In genomic region chr17:38333635-38334295, GRCh38 we compare ENCODE assay signal across 9 cellular contexts. TPM values are rescaled to one million over a fixed set of nuclear protein-coding genes. Genes with fewer than 3 reads are reported as not detected.
A peak's percentile ranks its signal among the peaks of the same experiment; 100 is the strongest.
DNase-seq lines count a peak whose midpoint lies in the region; ATAC-seq and TF ChIP-seq lines count a peak whose summit lies in the region.
"Had no signal": no experiment of that assay in that cellular context is flagged by ENCODE, and none has a peak within 500 bp of the region (broad histone marks: within the 10 kb centered on the region; RNA-seq: fewer than 3 reads in every experiment).

No MANE protein-coding gene starts in this region.

- ATAC-seq in GM19397 (IDR thresholded peaks at IDR 0.05; ENCODE audit: unreplicated experiment) (no peak), GM21447 (IDR thresholded peaks at IDR 0.05; ENCODE audit: unreplicated experiment) (no peak)

- no peaks in the 10 kb centered on the region for H3K36me3 ChIP-seq in PC-9 (ENCODE audit: low read depth)

- no peaks in the 10 kb centered on the region for H3K36me3 Mint-ChIP-seq in mesothelial cell of epicardium

- no peak overlapping the region for H3K27ac Mint-ChIP-seq in mesothelial cell of epicardium

- H3K27me3 ChIP-seq in PC-9 (ENCODE audit: insufficient read depth, low read depth): peaks cover 12% of the 10 kb centered on the region; the same call in 1 of the 2 replicates

- no peaks in the 10 kb centered on the region for H3K4me1 Mint-ChIP-seq in mesothelial cell of epicardium

- BruUV-seq in PC-9 (replicated peaks; lab: Mats Ljungman, UMichigan): no TSS peak

- POLR2A ChIA-PET in PC-9 (lab: Charles Lee; ENCODE audit: unreplicated experiment): interaction anchor here (0.5 kb wide), 1 partner anchor 24 kb away, joined by 9 read pairs; no protein-coding TSS in a partner anchor

- H3K9me2 ChIP-seq in PC-9 (ENCODE audit: insufficient read depth): no peaks in the 10 kb centered on the region

- peaks cover 6% of the 10 kb centered on the region for H3K27me3 Mint-ChIP-seq in mesothelial cell of epicardium (ENCODE audit: low read depth)

- no peak overlapping the region for H3K27ac ChIP-seq in PC-9

- intact Hi-C loops in PC-9 (cut with micrococcal nuclease; ENCODE audit: unreplicated experiment): no loop called here

- no peaks in the 10 kb centered on the region for H3K9me3 ChIP-seq in PC-9 (ENCODE audit: insufficient read depth, low read depth)

- H3K4me2 ChIP-seq in PC-9: no peak overlapping the region

- CTCF ChIA-PET in PC-9 (lab: Charles Lee): interaction anchor here (0.6 to 2.2 kb wide), 3 partner anchors 15 to 371 kb away, joined by 3 to 10 read pairs (median 3); partner anchors contain the start of gene MLLT6

- H3K79me2 ChIP-seq in PC-9 (ENCODE audit: low read depth): no peaks in the 10 kb centered on the region

- H3K4me1 ChIP-seq in PC-9 (replicated peaks; ENCODE audit: insufficient read depth): no peaks in the 10 kb centered on the region

- peak; percentile 78 for TF ChIP-seq CTCF in GM10266 (IDR thresholded peaks at IDR 0.05; ENCODE audit: control insufficient read depth, insufficient read depth, low read depth, missing control alignments)
- peak; percentile 87 for TF ChIP-seq CTCF in PC-9 (conservative IDR thresholded peaks at IDR 0.05)
- peak; percentile 73 for TF ChIP-seq CTCF in astrocyte of the spinal cord (IDR thresholded peaks at IDR 0.05; ENCODE audit: low read depth, low read length)
- TF ChIP-seq CTCF in mesothelial cell of epicardium (IDR thresholded peaks at IDR 0.05; ENCODE audit: unreplicated experiment): peak; percentile 40

- in situ Hi-C loops in ACHN (cut with HindIII; ENCODE audit: low pct_ligation_motif_present, low pct_unique_long_range_greater_than_20kb, low sequenced_read_pairs) (no loop called here), astrocyte of the spinal cord (cut with HindIII; ENCODE audit: low sequenced_read_pairs) (no loop called here)

- H3K4me3 Mint-ChIP-seq in mesothelial cell of epicardium: no peak overlapping the region

- H3K4me3 ChIP-seq in PC-9 (no peak overlapping the region), astrocyte of the spinal cord (ENCODE audit: low read depth, low read length) (no peak overlapping the region)

- H3K9me3 Mint-ChIP-seq in mesothelial cell of epicardium: no peaks in the 10 kb centered on the region

- no peaks in the 10 kb centered on the region for H3F3A ChIP-seq in PC-9 (ENCODE audit: insufficient read depth, low read depth)

- H4K20me1 ChIP-seq in PC-9 (ENCODE audit: insufficient read depth): no peaks in the 10 kb centered on the region

- peak; percentile 57 for DNase-seq in ACHN
- DNase-seq in GM10266 (ENCODE audit: extremely low spot score): peak; percentile 64
- peak in 1 of 2 experiments; percentile 47 for DNase-seq in PC-9
- no peak for DNase-seq in astrocyte of the spinal cord (ENCODE audit: low read depth, low spot score)
- DNase-seq in mesothelial cell of epicardium (ENCODE audit: low spot score in 2 of 2, unreplicated experiment in 2 of 2): peak in 1 of 2 experiments; percentile 65
- no peak for DNase-seq in NCI-H2029 (lab: John Stamatoyannopoulos, UW)

- H2AFZ ChIP-seq in PC-9: no peak overlapping the region

RNA-seq across cellular contexts. Expression of gene GPR179, which starts 10.0 kb away (rescaled TPM):
- 0.57 and 0.58 TPM in 2 replicates for total RNA-seq in PC-9 (2021)
- total RNA-seq in mesothelial cell of epicardium: 0.22 to 0.77 TPM (median 0.25 TPM) in 3 replicates
- total RNA-seq: dermis microvascular lymphatic vessel endothelial cell had no signal

RNA-seq across cellular contexts. Expression of gene SOCS7, which starts 17.9 kb away (rescaled TPM):
- total RNA-seq in PC-9 (2021) (14.2 and 19.6 TPM in 2 replicates), mesothelial cell of epicardium (31.6 to 33.6 TPM (median 32.9 TPM) in 3 replicates)

RNA-seq across cellular contexts. Expression of gene MRPL45, which starts 36.8 kb away (rescaled TPM):
- 50.6 and 56.2 TPM in 2 replicates for total RNA-seq in PC-9 (2021)
- total RNA-seq in mesothelial cell of epicardium: 39.9 to 42.9 TPM (median 41.9 TPM) in 3 replicates

Comparison
In these comparisons a context has a peak if more than half of its experiments do, and no peak if none do; other contexts are left out.
1. DNase-seq: peak in ACHN (single experiment) and GM10266 (single experiment); none in astrocyte of the spinal cord (single experiment) and NCI-H2029 (single experiment).
2. Peak in every context shown above with its lines, with median percentiles within 50 percentile points of each other: CTCF ChIP-seq.